Comparison of ENCODE assay signal across 8 cellular contexts in the genomic region with DNA sequence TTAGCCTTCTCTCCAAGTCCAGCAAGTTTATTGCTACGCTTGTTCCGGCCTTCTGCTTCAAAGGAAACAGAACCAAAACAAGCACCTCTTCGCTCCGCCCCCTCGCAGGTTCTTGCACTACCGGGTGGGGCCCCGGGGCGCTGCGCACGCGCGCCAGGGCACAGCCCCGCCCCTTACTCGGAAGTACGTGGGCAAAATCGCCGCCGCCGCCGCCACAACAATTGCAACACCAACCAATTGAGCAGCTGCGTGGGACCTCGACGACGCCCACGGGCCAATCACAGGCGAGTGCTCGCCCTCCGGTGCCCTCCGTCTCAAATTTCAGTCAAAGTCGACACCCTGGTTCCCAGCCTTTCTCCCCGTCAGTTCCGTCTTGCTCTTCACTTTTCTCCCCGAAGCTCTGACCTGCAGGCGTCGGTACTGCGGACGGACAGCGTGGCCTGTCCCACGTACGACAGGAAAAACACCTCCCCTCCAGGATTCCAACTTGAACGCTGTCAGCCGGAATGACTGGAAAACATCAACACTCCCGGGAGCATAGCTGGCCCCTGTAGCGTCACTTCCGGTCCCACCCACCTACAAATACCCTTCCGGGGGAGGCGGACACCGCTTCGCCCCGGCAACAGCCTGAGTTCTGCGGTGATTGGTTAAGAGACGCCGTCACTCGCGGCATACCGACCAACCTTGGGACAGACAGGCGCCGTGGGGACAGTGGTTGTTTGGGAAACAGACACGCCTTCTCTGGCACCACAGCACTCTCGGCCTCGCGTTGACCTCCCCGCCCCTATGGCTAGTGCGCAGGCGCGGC. TPM values are rescaled to one million over a fixed set of nuclear protein-coding genes. Genes with fewer than 3 reads are reported as not detected.
A peak's percentile ranks its signal among the peaks of the same experiment; 100 is the strongest.
DNase-seq lines count a peak whose midpoint lies in the region; ATAC-seq and TF ChIP-seq lines count a peak whose summit lies in the region.

No MANE protein-coding gene starts in this region.

- H3K4me1 Mint-ChIP-seq in activated T-helper 2 cell treated with anti-CD3 and anti-CD28 coated beads, Interferon-gamma antibody, Interleukin-2, Interleukin-4, amounts not matched to agents 10 μg/mL and 5 μg/mL and 100 μg/mL, durations not matched to agents 14 hours and 24 hours and 36 hours (ENCODE audit: low read depth), result peaks cover 34% of the 10 kb centered on the region
- peaks cover 18 to 56% (median 42%) of the 10 kb centered on the region in 4 donors for H3K4me1 Mint-ChIP-seq in naive thymus-derived CD8-positive, alpha-beta T cell
- H3K4me1 Mint-ChIP-seq in stimulated activated naive B cell treated with anti-CD40 and anti-IgM and Interleukin-4, amounts not matched to agents 10 μg/mL and 1 μg/mL and 100 μg/mL, for 72 hours, result peaks cover 19 to 47% of the 10 kb centered on the region in 2 donors

- DNase-seq in EH (ENCODE audit: low read depth) (peak; percentile 98), H4 (ENCODE audit: low spot score) (peak; percentile 98), LNCaP clone FGC (ENCODE audit: low read depth) (peak; percentile 95), RPMI8226 (peak; percentile 96), fibroblast of mammary gland (ENCODE audit: low read depth) (peak; percentile 98)
- DNase-seq in activated T-helper 2 cell treated with anti-CD3 and anti-CD28 coated beads, Interferon-gamma antibody, Interleukin-2, Interleukin-4, amounts not matched to agents 10 μg/mL and 5 μg/mL and 100 μg/mL, durations not matched to agents 14 hours and 24 hours and 36 hours (ENCODE audit: low spot score), result peak; percentile 91
- DNase-seq in naive thymus-derived CD8-positive, alpha-beta T cell, result peak; percentile 87 to 98 (median 93)
- peak; percentile 90 for DNase-seq in stimulated activated naive B cell treated with anti-CD40 and anti-IgM and Interleukin-4, amounts not matched to agents 10 μg/mL and 1 μg/mL and 100 μg/mL, for 72 hours

- ATAC-seq in naive thymus-derived CD8-positive, alpha-beta T cell, result peak; percentile 80 to 81
- ATAC-seq in stimulated activated naive B cell treated with anti-CD40 and anti-IgM and Interleukin-4, amounts not matched to agents 10 μg/mL and 1 μg/mL and 100 μg/mL, for 72 hours (replicated peaks), result peak; percentile 85

- H3K27me3 Mint-ChIP-seq in activated T-helper 2 cell treated with anti-CD3 and anti-CD28 coated beads, Interferon-gamma antibody, Interleukin-2, Interleukin-4, amounts not matched to agents 10 μg/mL and 5 μg/mL and 100 μg/mL, durations not matched to agents 14 hours and 24 hours and 36 hours (ENCODE audit: low read depth), result no peaks in the 10 kb centered on the region
- H3K27me3 Mint-ChIP-seq in naive thymus-derived CD8-positive, alpha-beta T cell, result no peaks in the 10 kb centered on the region
- no peaks in the 10 kb centered on the region for H3K27me3 Mint-ChIP-seq in stimulated activated naive B cell treated with anti-CD40 and anti-IgM and Interleukin-4, amounts not matched to agents 10 μg/mL and 1 μg/mL and 100 μg/mL, for 72 hours

- H3K4me3 Mint-ChIP-seq in activated T-helper 2 cell treated with anti-CD3 and anti-CD28 coated beads, Interferon-gamma antibody, Interleukin-2, Interleukin-4, amounts not matched to agents 10 μg/mL and 5 μg/mL and 100 μg/mL, durations not matched to agents 14 hours and 24 hours and 36 hours (ENCODE audit: low read depth), result peak overlapping the region; percentile 99
- peak overlapping the region; percentile 93 to 100 (median 99) for H3K4me3 Mint-ChIP-seq in naive thymus-derived CD8-positive, alpha-beta T cell
- peak overlapping the region; percentile 100 for H3K4me3 Mint-ChIP-seq in stimulated activated naive B cell treated with anti-CD40 and anti-IgM and Interleukin-4, amounts not matched to agents 10 μg/mL and 1 μg/mL and 100 μg/mL, for 72 hours

- intact Hi-C loops in activated T-helper 2 cell treated with anti-CD3 and anti-CD28 coated beads, Interferon-gamma antibody, Interleukin-2, Interleukin-4, amounts not matched to agents 10 μg/mL and 5 μg/mL and 100 μg/mL, durations not matched to agents 14 hours and 24 hours and 36 hours (cut with micrococcal nuclease), result loop anchor here (1.0 to 5.0 kb wide), 5 partner anchors 41 to 221 kb away; partner anchors contain the start of genes HDAC6, PIM2, PQBP1 and TFE3

- H3K9me3 Mint-ChIP-seq in activated T-helper 2 cell treated with anti-CD3 and anti-CD28 coated beads, Interferon-gamma antibody, Interleukin-2, Interleukin-4, amounts not matched to agents 10 μg/mL and 5 μg/mL and 100 μg/mL, durations not matched to agents 14 hours and 24 hours and 36 hours, result no peaks in the 10 kb centered on the region
- H3K9me3 Mint-ChIP-seq in naive thymus-derived CD8-positive, alpha-beta T cell, result peaks cover 0 to 3% (median 0%) of the 10 kb centered on the region in 9 donors
- no peaks in the 10 kb centered on the region for H3K9me3 Mint-ChIP-seq in stimulated activated naive B cell treated with anti-CD40 and anti-IgM and Interleukin-4, amounts not matched to agents 10 μg/mL and 1 μg/mL and 100 μg/mL, for 72 hours

- H3K4me3 ChIP-seq in LNCaP clone FGC (ENCODE audit: low read depth, low read length) (peak overlapping the region; percentile 68), fibroblast of mammary gland (ENCODE audit: control insufficient read depth, low read depth, low read length) (peak overlapping the region; percentile 68)

- peak overlapping the region; percentile 100 for H3K27ac Mint-ChIP-seq in activated T-helper 2 cell treated with anti-CD3 and anti-CD28 coated beads, Interferon-gamma antibody, Interleukin-2, Interleukin-4, amounts not matched to agents 10 μg/mL and 5 μg/mL and 100 μg/mL, durations not matched to agents 14 hours and 24 hours and 36 hours
- H3K27ac Mint-ChIP-seq in naive thymus-derived CD8-positive, alpha-beta T cell, result peak overlapping the region; percentile 96 to 100 (median 100)
- H3K27ac Mint-ChIP-seq in stimulated activated naive B cell treated with anti-CD40 and anti-IgM and Interleukin-4, amounts not matched to agents 10 μg/mL and 1 μg/mL and 100 μg/mL, for 72 hours, result peak overlapping the region; percentile 100

- POLR2A ChIA-PET in naive thymus-derived CD8-positive, alpha-beta T cell (lab: Charles Lee), result interaction anchor here (0.6 to 5.5 kb wide), 35 partner anchors 10 to 1958 kb away, joined by 3 to 94 read pairs (median 6); partner anchors contain the start of genes ERAS, GRIPAP1, HDAC6 and KCND1

- TF ChIP-seq CTCF in LNCaP clone FGC (IDR thresholded peaks at IDR 0.05; ENCODE audit: control insufficient read depth, extremely low read depth, insufficient read depth) (no peak), fibroblast of mammary gland (conservative IDR thresholded peaks at IDR 0.05; ENCODE audit: control insufficient read depth, insufficient read depth, low read depth, low read length) (no peak)

- peaks cover 39% of the 10 kb centered on the region for H3K36me3 Mint-ChIP-seq in activated T-helper 2 cell treated with anti-CD3 and anti-CD28 coated beads, Interferon-gamma antibody, Interleukin-2, Interleukin-4, amounts not matched to agents 10 μg/mL and 5 μg/mL and 100 μg/mL, durations not matched to agents 14 hours and 24 hours and 36 hours (ENCODE audit: low read depth)
- H3K36me3 Mint-ChIP-seq in naive thymus-derived CD8-positive, alpha-beta T cell, result peaks cover 0 to 16% (median 0%) of the 10 kb centered on the region in 3 donors
- peaks cover 6 to 14% of the 10 kb centered on the region in 2 donors for H3K36me3 Mint-ChIP-seq in stimulated activated naive B cell treated with anti-CD40 and anti-IgM and Interleukin-4, amounts not matched to agents 10 μg/mL and 1 μg/mL and 100 μg/mL, for 72 hours

RNA-seq across cellular contexts. Expression of gene OTUD5, which starts 0.6 kb away (rescaled TPM):
- total RNA-seq in H4 (2014; rRNA removed; shearing (Covaris generic)), result 22.3 and 34.2 TPM in 2 replicates
- total RNA-seq in activated T-helper 2 cell treated with anti-CD3 and anti-CD28 coated beads, Interferon-gamma antibody, Interleukin-2, Interleukin-4, amounts not matched to agents 10 μg/mL and 5 μg/mL and 100 μg/mL, durations not matched to agents 14 hours and 24 hours and 36 hours, result 73.9 and 77.9 TPM in 2 replicates
- total RNA-seq in naive thymus-derived CD8-positive, alpha-beta T cell, result 10 to 100 TPM; 98.7 to 99.4 TPM
- polyA plus RNA-seq in naive thymus-derived CD8-positive, alpha-beta T cell, result 10 to 100 TPM; 23.7 to 48.4 (median 24.3) TPM

RNA-seq across cellular contexts. Expression of gene KCND1, which starts 13.6 kb away (rescaled TPM):
- total RNA-seq in H4 (2014; rRNA removed; shearing (Covaris generic)), result 0.12 TPM in 1 of 2 replicates, not detected in the other
- 2.9 and 3.3 TPM in 2 replicates for total RNA-seq in activated T-helper 2 cell treated with anti-CD3 and anti-CD28 coated beads, Interferon-gamma antibody, Interleukin-2, Interleukin-4, amounts not matched to agents 10 μg/mL and 5 μg/mL and 100 μg/mL, durations not matched to agents 14 hours and 24 hours and 36 hours
- 1 to 10 TPM; 1.6 to 1.7 TPM for total RNA-seq in naive thymus-derived CD8-positive, alpha-beta T cell
- under 1 TPM in 2 of 3 donors, not detected in 1; 0.06 to 0.08 TPM for polyA plus RNA-seq in naive thymus-derived CD8-positive, alpha-beta T cell

RNA-seq across cellular contexts. Expression of gene PIM2, which starts 39.2 kb away (rescaled TPM):
- total RNA-seq in H4 (2014; rRNA removed; shearing (Covaris generic)), result 10.8 and 11.9 TPM in 2 replicates
- 313 and 315 TPM in 2 replicates for total RNA-seq in activated T-helper 2 cell treated with anti-CD3 and anti-CD28 coated beads, Interferon-gamma antibody, Interleukin-2, Interleukin-4, amounts not matched to agents 10 μg/mL and 5 μg/mL and 100 μg/mL, durations not matched to agents 14 hours and 24 hours and 36 hours
- 100 to 1,000 TPM; 126 to 132 TPM for total RNA-seq in naive thymus-derived CD8-positive, alpha-beta T cell
- polyA plus RNA-seq in naive thymus-derived CD8-positive, alpha-beta T cell, result 100 to 1,000 TPM; 170 to 331 (median 313) TPM

RNA-seq across cellular contexts. Expression of gene GRIPAP1, which starts 44.0 kb away (rescaled TPM):
- total RNA-seq in H4 (2014; rRNA removed; shearing (Covaris generic)), result 15.3 and 15.9 TPM in 2 replicates
- 86.5 and 93.1 TPM in 2 replicates for total RNA-seq in activated T-helper 2 cell treated with anti-CD3 and anti-CD28 coated beads, Interferon-gamma antibody, Interleukin-2, Interleukin-4, amounts not matched to agents 10 μg/mL and 5 μg/mL and 100 μg/mL, durations not matched to agents 14 hours and 24 hours and 36 hours
- total RNA-seq in naive thymus-derived CD8-positive, alpha-beta T cell, result 100 to 1,000 TPM in 1 of 2 experiments, 10 to 100 TPM in 1; 91.1 to 100 TPM
- 10 to 100 TPM in 2 of 3 donors, 1 to 10 TPM in 1; 6.8 to 15.9 (median 12.6) TPM for polyA plus RNA-seq in naive thymus-derived CD8-positive, alpha-beta T cell

RNA-seq across cellular contexts. Expression of gene SLC35A2, which starts 46.6 kb away (rescaled TPM):
- total RNA-seq in H4 (2014; rRNA removed; shearing (Covaris generic)), result 23.2 and 32.8 TPM in 2 replicates
- 18.3 and 21.9 TPM in 2 replicates for total RNA-seq in activated T-helper 2 cell treated with anti-CD3 and anti-CD28 coated beads, Interferon-gamma antibody, Interleukin-2, Interleukin-4, amounts not matched to agents 10 μg/mL and 5 μg/mL and 100 μg/mL, durations not matched to agents 14 hours and 24 hours and 36 hours
- total RNA-seq in naive thymus-derived CD8-positive, alpha-beta T cell, result 10 to 100 TPM; 11.4 to 12.7 TPM
- polyA plus RNA-seq in naive thymus-derived CD8-positive, alpha-beta T cell, result 1 to 10 TPM; 6.8 to 8.1 (median 7.3) TPM

Comparison
In these comparisons a context has a peak if more than half of its experiments do, and no peak if none do; other contexts are left out.
1. Peak in every context shown above with its lines: DNase-seq, ATAC-seq and H3K4me3 ChIP-seq.